ENCODE assay signal across 8 cellular contexts in the genomic region with DNA sequence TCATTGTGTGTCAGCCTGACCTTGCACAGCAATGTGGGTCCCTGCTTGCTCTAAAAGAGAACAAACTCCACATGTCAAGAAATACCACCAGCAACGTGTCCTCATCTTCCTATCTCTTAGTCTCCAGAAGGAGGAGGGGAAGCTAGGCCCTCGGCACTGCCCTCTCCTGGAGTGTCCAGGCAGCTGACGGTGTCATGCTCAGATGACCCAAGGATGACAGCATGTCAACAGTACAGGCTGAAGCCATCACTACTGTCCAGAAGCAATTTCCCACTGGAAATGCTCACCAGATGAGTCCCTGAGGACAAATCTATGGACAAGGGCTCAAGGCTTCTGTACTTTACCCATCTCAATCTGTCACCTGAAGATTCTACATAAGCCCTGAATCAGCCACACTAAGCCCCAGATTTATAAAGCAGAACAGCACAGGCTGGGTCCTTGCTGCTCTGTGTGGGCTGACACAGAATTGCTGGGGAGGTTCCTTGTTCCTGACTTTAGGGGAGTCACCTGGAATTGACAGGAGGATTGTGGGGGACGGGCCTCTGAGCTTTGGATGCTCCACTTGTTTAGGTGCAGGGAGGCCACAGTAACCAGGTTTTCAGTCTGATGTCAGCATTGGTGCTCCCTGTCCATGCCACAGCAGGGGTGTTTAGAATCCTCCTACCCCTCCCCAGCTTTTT.
DNase-seq lines count a peak whose midpoint lies in the region; ATAC-seq and TF ChIP-seq lines count a peak whose summit lies in the region.

No MANE protein-coding gene starts in this region.

- POLR2A ChIA-PET in activated CD4-positive, alpha-beta memory T cell treated with anti-CD3 and anti-CD28 coated beads for 36 hours (lab: Charles Lee) = no interaction called here

- TF ChIP-seq CTCF in epithelial cell of esophagus (IDR thresholded peaks at IDR 0.05; ENCODE audit: insufficient read depth, low read depth, low read length, missing control alignments) = peak; percentile 42

- intact Hi-C loops in activated CD4-positive, alpha-beta memory T cell treated with anti-CD3 and anti-CD28 coated beads for 36 hours (cut with micrococcal nuclease) = no loop called here

- H3K27ac Mint-ChIP-seq in activated CD4-positive, alpha-beta memory T cell treated with anti-CD3 and anti-CD28 coated beads for 36 hours = no peak overlapping the region

- CTCF ChIA-PET in activated CD4-positive, alpha-beta memory T cell treated with anti-CD3 and anti-CD28 coated beads for 36 hours (lab: Charles Lee) = no interaction called here

- no peak overlapping the region for H3K4me3 Mint-ChIP-seq in activated CD4-positive, alpha-beta memory T cell treated with anti-CD3 and anti-CD28 coated beads for 36 hours

- DNase-seq in ELF-1 (ENCODE audit: low read depth, low spot score) (peak; percentile 64), NCI-H82 (lab: John Stamatoyannopoulos, UW) (peak; percentile 65), epithelial cell of esophagus (ENCODE audit: low read depth) (peak; percentile 18), nucleus accumbens (lab: John Stamatoyannopoulos, UW) (peak in 37 of 56 donors; percentile 13 to 70 (median 44)), activated gamma-delta T cell (lab: John Stamatoyannopoulos, UW) (no peak)
- DNase-seq in activated CD4-positive, alpha-beta memory T cell treated with anti-CD3 and anti-CD28 coated beads for 36 hours = no peak
- no peak for DNase-seq in activated effector memory CD4-positive, alpha-beta T cell treated with Interleukin-2 at 50 U/mL for 16 hours

- H3K4me3 ChIP-seq in epithelial cell of esophagus (ENCODE audit: low read length) = no peak overlapping the region

- ATAC-seq in HG02588 (IDR thresholded peaks at IDR 0.05; ENCODE audit: unreplicated experiment) = no peak

- H3K4me1 Mint-ChIP-seq in activated CD4-positive, alpha-beta memory T cell treated with anti-CD3 and anti-CD28 coated beads for 36 hours (ENCODE audit: low read depth) = no peaks in the 10 kb centered on the region

- H3K27me3 Mint-ChIP-seq in activated CD4-positive, alpha-beta memory T cell treated with anti-CD3 and anti-CD28 coated beads for 36 hours = no peaks in the 10 kb centered on the region

- H3K9me3 Mint-ChIP-seq in activated CD4-positive, alpha-beta memory T cell treated with anti-CD3 and anti-CD28 coated beads for 36 hours = no peaks in the 10 kb centered on the region

- H3K36me3 Mint-ChIP-seq in activated CD4-positive, alpha-beta memory T cell treated with anti-CD3 and anti-CD28 coated beads for 36 hours = no peaks in the 10 kb centered on the region

Comparison
In these comparisons a context has a peak if more than half of its experiments do, and no peak if none do; other contexts are left out.
1. DNase-seq: peak in ELF-1 (single experiment), NCI-H82 (single experiment), epithelial cell of esophagus (single experiment) and nucleus accumbens (37 of 56); none in activated CD4-positive, alpha-beta memory T cell treated with anti-CD3 and anti-CD28 coated beads for 36 hours (single experiment), activated effector memory CD4-positive, alpha-beta T cell treated with Interleukin-2 at 50 U/mL for 16 hours (single experiment) and activated gamma-delta T cell (single experiment).